8 cellular contexts compared by ENCODE assay signal in genomic region chr11:64878494-64879225, GRCh38.
DNase-seq lines count a peak whose midpoint lies in the region; ATAC-seq lines count a peak whose summit lies in the region.

Gene EHD1 (minus strand): TSS chr11:64878621. CDS start chr11:64878464, 157 bp downstream.

- peak; percentile 64 for ATAC-seq in GM19468 (IDR thresholded peaks at IDR 0.05; ENCODE audit: extremely low read depth, unreplicated experiment)

- DNase-seq in COLO668 (lab: John Stamatoyannopoulos, UW; ENCODE audit: unreplicated experiment), result peak; percentile 99
- peak; percentile 81 for DNase-seq in HS-5 (ENCODE audit: low read depth)
- peak; percentile 95 for DNase-seq in NK-92 (lab: John Stamatoyannopoulos, UW; ENCODE audit: unreplicated experiment)
- DNase-seq in activated CD8-positive, alpha-beta memory T cell treated with anti-CD3 and anti-CD28 coated beads for 24 hours, result peak; percentile 99
- peak; percentile 100 for DNase-seq in effector CD8-positive, alpha-beta T cell (lab: John Stamatoyannopoulos, UW)
- DNase-seq in medulla oblongata (ENCODE audit: extremely low spot score), result peak; percentile 99
- peak; percentile 99 for DNase-seq in stimulated activated CD8-positive, alpha-beta memory T cell treated with anti-CD3 and anti-CD28 coated beads, Interleukin-12 subunit alpha, Interleukin-12 subunit beta, amount 100 ng/mL, for 1 hour (ENCODE audit: low read depth)

Comparison
In these comparisons a context has a peak if more than half of its experiments do, and no peak if none do; other contexts are left out.
1. Peak in every context shown above with its lines: DNase-seq and ATAC-seq.